1 cellular context compared by ENCODE assay signal in genomic region chr16:52578007-52578828, GRCh38.
A peak's percentile ranks its signal among the peaks of the same experiment; 100 is the strongest.
TF ChIP-seq lines count a peak whose summit lies in the region.

No MANE protein-coding gene starts in this region.

TF ChIP-seq in HepG2, 621 proteins besides CTCF, POLR2A, EP300 and RAD21 (continued from another document and continues in another):
- TF ChIP-seq ATF5 (CRISPR knock-in tag; IDR thresholded peaks at IDR 0.05; ENCODE audit: low read depth) (no peak), MEF2D (CRISPR knock-in tag; IDR thresholded peaks at IDR 0.05) (peak; percentile 74), ZBTB38 (CRISPR knock-in tag; IDR thresholded peaks at IDR 0.05) (no peak), BHLHE40 (IDR thresholded peaks at IDR 0.05; ENCODE audit: low read length) (peak; percentile 71), PLSCR1 (CRISPR knock-in tag; IDR thresholded peaks at IDR 0.05; ENCODE audit: borderline replicate concordance) (no peak), RFX5 (IDR thresholded peaks at IDR 0.05; ENCODE audit: low read depth, low read length) (no peak), REL (CRISPR knock-in tag; conservative IDR thresholded peaks at IDR 0.05) (no peak), TCF7L2 (IDR thresholded peaks at IDR 0.05; ENCODE audit: low read depth, low read length) (no peak), MXD1 (CRISPR knock-in tag; IDR thresholded peaks at IDR 0.05) (no peak), TFAP4 (IDR thresholded peaks at IDR 0.05; ENCODE audit: borderline replicate concordance, low read depth) (peak; percentile 68), ZNF431 (CRISPR knock-in tag; IDR thresholded peaks at IDR 0.05; ENCODE audit: borderline replicate concordance, low read depth) (no peak; the same call in 1 of the 2 replicates), ZSCAN9 (CRISPR knock-in tag; IDR thresholded peaks at IDR 0.05; ENCODE audit: borderline replicate concordance) (peak; percentile 53), KDM3A (CRISPR knock-in tag; IDR thresholded peaks at IDR 0.05; ENCODE audit: low read depth) (0 out of 2 replicates have a peak, but pooled peaks have one; percentile 61), ZNF724P (CRISPR knock-in tag; IDR thresholded peaks at IDR 0.05; ENCODE audit: borderline replicate concordance) (no peak), ZNF235 (CRISPR knock-in tag; IDR thresholded peaks at IDR 0.05; ENCODE audit: borderline replicate concordance) (no peak), ASH2L (IDR thresholded peaks at IDR 0.05; ENCODE audit: insufficient read length, low read depth, low read length) (peak; percentile 85), ZSCAN5A (CRISPR knock-in tag; IDR thresholded peaks at IDR 0.05; ENCODE audit: borderline replicate concordance) (no peak), ZNF10 (CRISPR knock-in tag; IDR thresholded peaks at IDR 0.05; ENCODE audit: borderline replicate concordance, low read depth) (no peak), ZBTB43 (CRISPR knock-in tag; conservative IDR thresholded peaks at IDR 0.05) (peak; percentile 62), NR1H2 (CRISPR knock-in tag; IDR thresholded peaks at IDR 0.05; ENCODE audit: borderline replicate concordance, low read depth) (no peak), MTA3 (CRISPR knock-in tag; IDR thresholded peaks at IDR 0.05) (no peak), NFRKB (IDR thresholded peaks at IDR 0.05) (no peak), ZBTB33 (CRISPR knock-in tag; IDR thresholded peaks at IDR 0.05) (no peak), HHEX (CRISPR knock-in tag; IDR thresholded peaks at IDR 0.05) (peak; percentile 53), RBM22 (optimal IDR thresholded peaks at IDR 0.05; ENCODE audit: low read length) (no peak), ZNF280D (CRISPR knock-in tag; IDR thresholded peaks at IDR 0.05) (peak; percentile 54; the same call in 1 of the 2 replicates), ZNF644 (CRISPR knock-in tag; IDR thresholded peaks at IDR 0.05; ENCODE audit: low read depth) (peak; percentile 77; the same call in 1 of the 2 replicates), ZNF883 (CRISPR knock-in tag; IDR thresholded peaks at IDR 0.05; ENCODE audit: not compliant biosample characterization) (no peak), TIGD3 (CRISPR knock-in tag; IDR thresholded peaks at IDR 0.05; ENCODE audit: borderline replicate concordance) (no peak), ZNF879 (CRISPR knock-in tag; IDR thresholded peaks at IDR 0.05) (no peak), ZNF784 (CRISPR knock-in tag; IDR thresholded peaks at IDR 0.05; ENCODE audit: borderline replicate concordance) (no peak), KLF15 (CRISPR knock-in tag; IDR thresholded peaks at IDR 0.05; ENCODE audit: borderline replicate concordance) (no peak), ZNF432 (CRISPR knock-in tag; IDR thresholded peaks at IDR 0.05; ENCODE audit: borderline replicate concordance) (no peak), REST (IDR thresholded peaks at IDR 0.05; ENCODE audit: borderline replicate concordance in 1 of 2, low read depth in 1 of 2, low read length in 2 of 2) (peak in 1 of 2 experiments; percentile 16; a peak in 1 of 4 replicates), DR1 (CRISPR knock-in tag; IDR thresholded peaks at IDR 0.05) (no peak), ZNF326 (CRISPR knock-in tag; IDR thresholded peaks at IDR 0.05; ENCODE audit: borderline replicate concordance) (no peak), BRCA1 (CRISPR knock-in tag; IDR thresholded peaks at IDR 0.05) (peak; percentile 74; the same call in 1 of the 2 replicates), BRF2 (CRISPR knock-in tag; IDR thresholded peaks at IDR 0.05) (no peak), THYN1 (CRISPR knock-in tag; IDR thresholded peaks at IDR 0.05; ENCODE audit: borderline replicate concordance, low read depth) (no peak), POLR2AphosphoS5 (IDR thresholded peaks at IDR 0.05; ENCODE audit: low read depth, low read length) (no peak), CAMTA2 (CRISPR knock-in tag; IDR thresholded peaks at IDR 0.05; ENCODE audit: borderline replicate concordance) (no peak), NCOA2 (CRISPR knock-in tag; IDR thresholded peaks at IDR 0.05) (peak; percentile 81), ZNF30 (CRISPR knock-in tag; IDR thresholded peaks at IDR 0.05) (no peak)
